Comparison of ENCODE assay signal across 2 cellular contexts in the genomic region with DNA sequence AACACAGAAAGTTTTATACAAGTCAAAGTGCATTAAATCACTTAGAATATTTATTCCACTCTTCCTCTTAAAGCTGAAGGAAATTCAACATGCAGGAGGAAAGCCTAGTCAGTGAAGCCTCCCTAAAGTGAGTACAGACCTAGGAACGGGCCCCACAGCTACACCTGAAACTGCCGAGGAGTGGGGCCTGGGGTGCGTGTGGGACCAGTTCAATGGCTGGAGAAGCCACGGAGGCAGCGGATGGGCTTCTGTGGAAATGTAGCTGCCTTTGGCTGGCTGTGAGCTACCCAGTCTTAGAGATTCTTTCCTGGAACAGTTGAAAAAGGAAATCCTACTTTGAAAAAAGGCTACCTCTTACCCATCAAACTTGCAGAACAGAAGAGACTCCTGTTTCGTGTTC.
TF ChIP-seq lines count a peak whose summit lies in the region.

No MANE protein-coding gene starts in this region.

TF ChIP-seq in GM12891, 5 proteins besides CTCF, POLR2A, EP300 and RAD21:
- TF ChIP-seq PAX5 (IDR thresholded peaks at IDR 0.05; ENCODE audit: insufficient read depth, low read length, severe bottlenecking) (no peak), POU2F2 (IDR thresholded peaks at IDR 0.05; ENCODE audit: low read depth, low read length) (no peak), POLR2AphosphoS5 (IDR thresholded peaks at IDR 0.05; ENCODE audit: low read depth, low read length) (0 out of 2 replicates have a peak, but pooled peaks have one; percentile 59), TAF1 (IDR thresholded peaks at IDR 0.05; ENCODE audit: low read depth, low read length) (no peak)
TF ChIP-seq in GM12891: peak in this region for 1.

TF ChIP-seq in K562, 482 proteins besides CTCF, POLR2A, EP300 and RAD21:
- peak; percentile 48; the same call in 1 of the 2 replicates for TF ChIP-seq POLR2G (IDR thresholded peaks at IDR 0.05; ENCODE audit: low read depth, low read length)
- TF ChIP-seq KHSRP (IDR thresholded peaks at IDR 0.05) = no peak
- TF ChIP-seq POLR2AphosphoS5 (IDR thresholded peaks at IDR 0.05; ENCODE audit: control insufficient read depth, insufficient read depth, low read depth, low read length) = peak; percentile 27; the same call in 1 of the 2 replicates
- no peak for TF ChIP-seq TCF3 (CRISPR knock-in tag; IDR thresholded peaks at IDR 0.05)
- TF ChIP-seq BMI1 (IDR thresholded peaks at IDR 0.05; ENCODE audit: low read length) = no peak
